Comparison of ENCODE assay signal across 13 cellular contexts in genomic region chr11:46302866-46303265, GRCh38. TPM values are rescaled to one million over a fixed set of nuclear protein-coding genes. Genes with fewer than 3 reads are reported as not detected.
DNase-seq lines count a peak whose midpoint lies in the region; ATAC-seq and TF ChIP-seq lines count a peak whose summit lies in the region.
"Had no signal": no experiment of that assay in that cellular context is flagged by ENCODE, and none has a peak within 500 bp of the region (broad histone marks: within the 10 kb centered on the region; RNA-seq: fewer than 3 reads in every experiment).

No MANE protein-coding gene starts in this region.

- 0 out of 2 replicates have a peak, but pooled peaks cover 4% of the 10 kb centered on the region for H3F3A ChIP-seq in MM.1S (ENCODE audit: insufficient read depth, low read length)

- DNase-seq in CD14-positive monocyte (ENCODE audit: low spot score) (no peak), GM19240 (ENCODE audit: insufficient read length, low spot score) (peak; percentile 75), MM.1S (peak; percentile 81), NCI-H2196 (lab: John Stamatoyannopoulos, UW; ENCODE audit: unreplicated experiment) (no peak), immature natural killer cell (no peak), omental fat pad (ENCODE audit: low spot score) (no peak), Kasumi-1 (lab: John Stamatoyannopoulos, UW) (no peak)
- DNase-seq: DMS79 treated with DMSO at 0.1 percent for 48 hours had no signal

- no peak overlapping the region for H2AFZ ChIP-seq in MM.1S (ENCODE audit: low read length)

- no peak overlapping the region for H3K4me3 ChIP-seq in MM.1S (ENCODE audit: low read length)
- H3K4me3 ChIP-seq: A549, cardiac muscle cell, esophagus muscularis mucosa had no signal

- no peaks in the 10 kb centered on the region; the same call in 1 of the 2 replicates for H3K27me3 ChIP-seq in MM.1S (replicated peaks; ENCODE audit: insufficient read depth, low read length)
- H3K27me3 ChIP-seq: cardiac muscle cell, esophagus muscularis mucosa had no signal

- no peaks in the 10 kb centered on the region for H3K9me2 ChIP-seq in MM.1S (replicated peaks; ENCODE audit: insufficient read depth, low read length)

- H3K9me3 Mint-ChIP-seq in CD14-positive monocyte (peaks cover 0 to 10% (median 0%) of the 10 kb centered on the region in 7 donors), immature natural killer cell (no peaks in the 10 kb centered on the region)
- H3K9me3 Mint-ChIP-seq: nephron had no signal

- H3K36me3 Mint-ChIP-seq in CD14-positive monocyte (peaks cover 0 to 6% of the 10 kb centered on the region in 2 donors), immature natural killer cell (no peaks in the 10 kb centered on the region)

- H3K27ac ChIP-seq in MM.1S (ENCODE audit: low read length), result no peak overlapping the region
- H3K27ac ChIP-seq: cardiac muscle cell, esophagus muscularis mucosa had no signal

- H3K4me1 ChIP-seq in MM.1S (ENCODE audit: low read length), result peaks cover 4% of the 10 kb centered on the region

- intact Hi-C loops in CD14-positive monocyte (cut with micrococcal nuclease), result no loop called here

- H3K4me2 ChIP-seq in MM.1S (ENCODE audit: low read depth, low read length), result 0 out of 2 replicates have a peak overlapping the region, but pooled peaks have one; percentile 1
- H3K4me2 ChIP-seq: A549 had no signal

- no peaks in the 10 kb centered on the region for H3K36me3 ChIP-seq in MM.1S (replicated peaks; ENCODE audit: insufficient read depth, low read length)
- H3K36me3 ChIP-seq: cardiac muscle cell had no signal

- H3K4me1 Mint-ChIP-seq in CD14-positive monocyte (peaks cover 41% of the 10 kb centered on the region), immature natural killer cell (peaks cover 0 to 5% of the 10 kb centered on the region in 2 donors)

- no peak overlapping the region for H3K4me3 Mint-ChIP-seq in CD14-positive monocyte
- no peak overlapping the region for H3K4me3 Mint-ChIP-seq in immature natural killer cell
- H3K4me3 Mint-ChIP-seq: nephron had no signal

- peak; percentile 89 for ATAC-seq in HG02759 (IDR thresholded peaks at IDR 0.05; ENCODE audit: unreplicated experiment)
- ATAC-seq in omental fat pad (ENCODE audit: low FRiP score), result no peak
- ATAC-seq: A549 had no signal

- no peaks in the 10 kb centered on the region for H4K20me1 ChIP-seq in MM.1S (ENCODE audit: insufficient read depth, low read length)

- H3K27ac Mint-ChIP-seq in CD14-positive monocyte (peak overlapping the region in 6 of 7 donors; percentile 37 to 92 (median 86)), immature natural killer cell (no peak overlapping the region)
- H3K27ac Mint-ChIP-seq: nephron had no signal

- H3K9me3 ChIP-seq in MM.1S (replicated peaks; ENCODE audit: insufficient read depth, low read length), result no peaks in the 10 kb centered on the region
- H3K9me3 ChIP-seq: A549, esophagus muscularis mucosa had no signal

- no peak for TF ChIP-seq CTCF in CD14-positive monocyte (IDR thresholded peaks at IDR 0.05)
- no peak for TF ChIP-seq CTCF in MM.1S (IDR thresholded peaks at IDR 0.05; ENCODE audit: low read length)
- no peak for TF ChIP-seq CTCF in omental fat pad (IDR thresholded peaks at IDR 0.05)

- H3K27me3 Mint-ChIP-seq in CD14-positive monocyte (ENCODE audit: low read depth in 3 of 3) (peaks cover 0 to 7% (median 5%) of the 10 kb centered on the region in 3 donors), immature natural killer cell (ENCODE audit: low read depth in 3 of 3) (peaks cover 1 to 10% (median 4%) of the 10 kb centered on the region in 3 donors)

- H3K9ac ChIP-seq in MM.1S (ENCODE audit: low read length), result no peak overlapping the region

- H3K79me2 ChIP-seq in MM.1S (ENCODE audit: low read length), result no peaks in the 10 kb centered on the region

RNA-seq across cellular contexts. Expression of gene CREB3L1, which starts 25.4 kb away (rescaled TPM):
- polyA plus RNA-seq in CD14-positive monocyte, result not detected
- not detected for polyA plus RNA-seq in immature natural killer cell
- total RNA-seq in omental fat pad, result 1 to 10 TPM in 3 of 4 donors, under 1 TPM in 1; 0.94 to 8.7 (median 2.8) TPM

RNA-seq across cellular contexts. Expression of gene DGKZ, which starts 44.4 kb away (rescaled TPM):
- 10 to 100 TPM; 30.4 to 33.4 TPM for polyA plus RNA-seq in CD14-positive monocyte
- polyA plus RNA-seq in immature natural killer cell, result 100 to 1,000 TPM in 1 of 3 donors, 10 to 100 TPM in 2; 40.7 to 120 (median 63.6) TPM
- 10 to 100 TPM; 29.2 to 79.4 (median 63.3) TPM for total RNA-seq in omental fat pad

Comparison
In these comparisons a context has a peak if more than half of its experiments do, and no peak if none do; other contexts are left out.
1. DNase-seq: peak in GM19240 (single experiment) and MM.1S (single experiment); none in CD14-positive monocyte (single experiment), NCI-H2196 (single experiment), immature natural killer cell (0 of 3), omental fat pad (single experiment) and Kasumi-1 (0 of 2).
2. H3K27ac Mint-ChIP-seq: peak in CD14-positive monocyte (6 of 7); none in immature natural killer cell (0 of 6).